In the genomic region with DNA sequence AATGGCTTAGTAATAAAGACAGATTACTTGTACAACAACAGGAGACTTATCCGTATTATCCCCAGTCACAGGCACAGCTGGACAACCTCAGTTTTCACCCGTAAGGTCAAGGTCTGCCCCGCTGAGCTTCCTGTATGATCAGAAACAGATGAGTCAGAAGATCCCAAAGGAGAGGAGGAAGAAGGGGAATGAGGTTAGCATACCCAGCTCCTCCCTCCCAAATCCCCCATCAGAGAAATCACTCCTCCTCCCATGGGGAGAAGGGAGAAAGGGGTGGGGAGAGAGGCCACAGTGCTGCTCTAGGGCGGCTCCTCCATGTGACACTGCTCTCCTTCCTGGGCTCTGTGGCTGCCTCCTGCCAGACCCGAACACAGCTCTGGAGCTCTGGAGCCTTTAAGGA, we compare ENCODE assay signal across 12 cellular contexts. TPM values are rescaled to one million over a fixed set of nuclear protein-coding genes. Genes with fewer than 3 reads are reported as not detected.
A peak's percentile ranks its signal among the peaks of the same experiment; 100 is the strongest.
DNase-seq lines count a peak whose midpoint lies in the region; ATAC-seq and TF ChIP-seq lines count a peak whose summit lies in the region.
"Had no signal": no experiment of that assay in that cellular context is flagged by ENCODE, and none has a peak within 500 bp of the region (broad histone marks: within the 10 kb centered on the region; RNA-seq: fewer than 3 reads in every experiment).

No MANE protein-coding gene starts in this region.

- no peak overlapping the region for H3K4me3 ChIP-seq in fibroblast of mammary gland (ENCODE audit: control insufficient read depth, low read depth, low read length)

- no peak for ATAC-seq in natural killer cell

- no peak overlapping the region for H3K4me3 Mint-ChIP-seq in natural killer cell

- peak; percentile 14 for DNase-seq in DMS53 (lab: John Stamatoyannopoulos, UW)
- DNase-seq in DMS53 treated with DMSO at 0.1 percent for 48 hours (lab: John Stamatoyannopoulos, UW; ENCODE audit: unreplicated experiment) = no peak
- peak; percentile 84 for DNase-seq in fibroblast of mammary gland (ENCODE audit: low read depth)
- peak; percentile 41 for DNase-seq in mucosa of gallbladder (ENCODE audit: low spot score)
- DNase-seq in activated T-cell treated with anti-CD3 and anti-CD28 coated beads for 4 hours = no peak
- no peak for DNase-seq in GOT3 (lab: John Stamatoyannopoulos, UW)
- DNase-seq in natural killer cell = no peak
- no peak for DNase-seq in T-helper 1 cell
- DNase-seq: activated CD4-positive, alpha-beta T cell treated with anti-CD3 and anti-CD28 coated beads, Interleukin-2, amount 50 U/mL, for 48 hours; head of caudate nucleus; NCI-H1092 treated with DMSO at 0.1 percent for 48 hours; RPMI8226 had no signal

- no peaks in the 10 kb centered on the region for H3K9me3 Mint-ChIP-seq in natural killer cell

- intact Hi-C loops in natural killer cell (cut with micrococcal nuclease) = no loop called here

- H3K36me3 Mint-ChIP-seq in natural killer cell = no peaks in the 10 kb centered on the region

- H3K27ac Mint-ChIP-seq in natural killer cell = no peak overlapping the region

- no peak for TF ChIP-seq CTCF in fibroblast of mammary gland (conservative IDR thresholded peaks at IDR 0.05; ENCODE audit: control insufficient read depth, insufficient read depth, low read depth, low read length)
- no peak for TF ChIP-seq CTCF in natural killer cell (IDR thresholded peaks at IDR 0.05)

- H3K27me3 Mint-ChIP-seq in natural killer cell (ENCODE audit: low read depth in 2 of 2) = peaks cover 8 to 9% of the 10 kb centered on the region in 2 donors

- peaks cover 0 to 8% of the 10 kb centered on the region in 2 donors for H3K4me1 Mint-ChIP-seq in natural killer cell

RNA-seq across cellular contexts. Expression of a gene that starts 53.8 kb away (rescaled TPM):
- 433 TPM for total RNA-seq in mucosa of gallbladder
- 100 to 1,000 TPM in 1 of 3 donors, 10 to 100 TPM in 2; 65.7 to 142 (median 68.3) TPM for total RNA-seq in natural killer cell

Comparison
In these comparisons a context has a peak if more than half of its experiments do, and no peak if none do; other contexts are left out.
1. DNase-seq: peak in DMS53 (single experiment), fibroblast of mammary gland (single experiment) and mucosa of gallbladder (single experiment); none in DMS53 treated with DMSO at 0.1 percent for 48 hours (single experiment), activated T-cell treated with anti-CD3 and anti-CD28 coated beads for 4 hours (single experiment), GOT3 (single experiment), natural killer cell (single experiment) and T-helper 1 cell (0 of 5).